ENCODE assay signal across 14 cellular contexts in the genomic region with DNA sequence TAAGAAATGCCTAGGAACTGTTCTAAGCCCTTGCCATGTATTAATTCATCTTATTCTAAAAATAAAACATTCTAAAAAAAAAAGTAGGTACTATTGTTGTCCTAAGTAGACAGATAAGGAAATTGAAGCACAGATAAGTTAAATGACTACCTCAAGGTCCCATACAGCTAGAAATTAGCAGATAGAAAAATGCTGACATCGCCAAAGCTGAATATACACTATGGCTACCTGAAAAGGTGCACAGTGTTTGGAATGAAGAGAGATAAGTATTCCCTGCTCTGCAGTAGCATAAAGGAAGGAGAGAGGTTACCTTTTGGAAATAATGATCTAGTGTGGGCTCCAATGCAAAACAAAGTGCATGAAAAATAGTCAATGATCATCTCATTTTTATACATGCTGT.
DNase-seq lines count a peak whose midpoint lies in the region; ATAC-seq and TF ChIP-seq lines count a peak whose summit lies in the region.
"Had no signal": no experiment of that assay in that cellular context is flagged by ENCODE, and none has a peak within 500 bp of the region (broad histone marks: within the 10 kb centered on the region; RNA-seq: fewer than 3 reads in every experiment).

No MANE protein-coding gene starts in this region.

- H3K9me3 ChIP-seq in cardiac muscle cell (ENCODE audit: low read depth) = no peaks in the 10 kb centered on the region
- H3K9me3 ChIP-seq in heart right ventricle = peaks cover 0 to 9% (median 0%) of the 10 kb centered on the region in 11 donors
- peaks cover 7% of the 10 kb centered on the region for H3K9me3 ChIP-seq in WERI-Rb-1 (ENCODE audit: severe bottlenecking)

- peak; percentile 85 for DNase-seq in DMS79 treated with DMSO at 0.1 percent for 48 hours (lab: John Stamatoyannopoulos, UW)
- no peak for DNase-seq in DMS79 (lab: John Stamatoyannopoulos, UW)
- DNase-seq in cardiac muscle cell (ENCODE audit: low read depth in 1 of 2, low spot score in 1 of 2) = no peak
- no peak for DNase-seq in heart right ventricle
- no peak for DNase-seq in WERI-Rb-1
- no peak for DNase-seq in AG20443 (ENCODE audit: low spot score)
- DNase-seq: CD4-positive, CD25-positive, alpha-beta regulatory T cell; DMS53; GM23248; H9; KBM-7 had no signal

- H3K4me3 ChIP-seq in cardiac muscle cell (no peak overlapping the region), heart right ventricle (no peak overlapping the region), WERI-Rb-1 (ENCODE audit: low read depth, low read length) (peak overlapping the region; percentile 37; the same call in 1 of the 2 replicates)
- H3K4me3 ChIP-seq: BLaER1 treated with 17β-estradiol and CSF1 and Interleukin-3, amounts not matched to agents 10 nM and 100 nM; GM12878; GM23248 had no signal

- H3K27me3 ChIP-seq in cardiac muscle cell (no peaks in the 10 kb centered on the region), heart right ventricle (peaks cover 0 to 13% (median 0%) of the 10 kb centered on the region in 7 donors), WERI-Rb-1 (ENCODE audit: insufficient read depth, low read depth, severe bottlenecking) (no peaks in the 10 kb centered on the region)
- H3K27me3 ChIP-seq: BLaER1 treated with 17β-estradiol and CSF1 and Interleukin-3, amounts not matched to agents 10 nM and 100 nM had no signal

- H3K4me1 ChIP-seq in cardiac muscle cell (ENCODE audit: low read depth) (peaks cover 46% of the 10 kb centered on the region), heart right ventricle (peaks cover 0 to 9% (median 3%) of the 10 kb centered on the region in 9 donors)

- WGBS in heart right ventricle, 2 donors = 94% methylated on average over 1 of the region's 1 CpG

- intact Hi-C loops in heart right ventricle (cut with DNase I) = no loop called here

- no peak for ATAC-seq in heart right ventricle
- no peak for ATAC-seq in HG03045 (IDR thresholded peaks at IDR 0.05; ENCODE audit: unreplicated experiment)
- ATAC-seq: GM12878 had no signal

- TF ChIP-seq CTCF in cardiac muscle cell (IDR thresholded peaks at IDR 0.05; ENCODE audit: low read depth, low read length) (no peak), heart right ventricle (IDR thresholded peaks at IDR 0.05) (no peak), WERI-Rb-1 (IDR thresholded peaks at IDR 0.05; ENCODE audit: low read depth, low read length) (no peak)

- H3K36me3 ChIP-seq in cardiac muscle cell = no peaks in the 10 kb centered on the region
- no peaks in the 10 kb centered on the region for H3K36me3 ChIP-seq in heart right ventricle
- H3K36me3 ChIP-seq in WERI-Rb-1 = no peaks in the 10 kb centered on the region
- H3K36me3 ChIP-seq: BLaER1 treated with 17β-estradiol and CSF1 and Interleukin-3, amounts not matched to agents 10 nM and 100 nM had no signal

- peak overlapping the region; percentile 69 for H3K27ac ChIP-seq in cardiac muscle cell
- no peak overlapping the region for H3K27ac ChIP-seq in heart right ventricle
- peak overlapping the region; percentile 91 for H3K27ac ChIP-seq in WERI-Rb-1
- H3K27ac ChIP-seq: BLaER1 treated with 17β-estradiol and CSF1 and Interleukin-3, amounts not matched to agents 10 nM and 100 nM; GM23248 had no signal

Comparison
In these comparisons a context has a peak if more than half of its experiments do, and no peak if none do; other contexts are left out.
1. H3K27ac ChIP-seq: peak in cardiac muscle cell (single experiment) and WERI-Rb-1 (single experiment); none in heart right ventricle (0 of 10).